ENCODE assay signal across 3 cellular contexts in genomic region chr6:168999392-168999791, GRCh38.
TF ChIP-seq lines count a peak whose summit lies in the region.

No MANE protein-coding gene starts in this region.

TF ChIP-seq in HepG2, 621 proteins besides CTCF, POLR2A, EP300 and RAD21 (continued from another document):
- TF ChIP-seq ZBTB10 (CRISPR knock-in tag; IDR thresholded peaks at IDR 0.05; ENCODE audit: borderline replicate concordance), result no peak
- TF ChIP-seq MAFF (IDR thresholded peaks at IDR 0.05; ENCODE audit: low read depth, low read length), result peak; percentile 47

TF ChIP-seq in K562, 482 proteins besides CTCF, POLR2A, EP300 and RAD21 (continued from another document):
- no peak for TF ChIP-seq ZNF398 (CRISPR knock-in tag; IDR thresholded peaks at IDR 0.05)
- TF ChIP-seq HEY1 (CRISPR knock-in tag; IDR thresholded peaks at IDR 0.05; ENCODE audit: borderline replicate concordance), result no peak

TF ChIP-seq in WTC11, 78 proteins besides CTCF, POLR2A, EP300 and RAD21 (continued from another document):
- no peak for TF ChIP-seq ZNF425 (CRISPR knock-in tag; conservative IDR thresholded peaks at IDR 0.05)
- TF ChIP-seq ATF2 (CRISPR knock-in tag; IDR thresholded peaks at IDR 0.05; ENCODE audit: borderline replicate concordance, low read depth), result no peak
- TF ChIP-seq ZNF512 (CRISPR knock-in tag; IDR thresholded peaks at IDR 0.05; ENCODE audit: borderline replicate concordance), result no peak
- TF ChIP-seq CREB1 (CRISPR knock-in tag; IDR thresholded peaks at IDR 0.05), result no peak
- no peak for TF ChIP-seq ZNF423 (CRISPR knock-in tag; IDR thresholded peaks at IDR 0.05)
- no peak for TF ChIP-seq IRF2 (CRISPR knock-in tag; IDR thresholded peaks at IDR 0.05; ENCODE audit: borderline replicate concordance, low read depth)
- TF ChIP-seq ESRRA (CRISPR knock-in tag; IDR thresholded peaks at IDR 0.05; ENCODE audit: borderline replicate concordance), result no peak
- TF ChIP-seq NFYB (CRISPR knock-in tag; conservative IDR thresholded peaks at IDR 0.05; ENCODE audit: low read depth), result no peak
- TF ChIP-seq CREM (CRISPR knock-in tag; IDR thresholded peaks at IDR 0.05), result no peak
- TF ChIP-seq ZSCAN18 (CRISPR knock-in tag; IDR thresholded peaks at IDR 0.05), result no peak
TF ChIP-seq in WTC11: peak in this region for 0.
